ENCODE assay signal across 1 cellular context in the genomic region with DNA sequence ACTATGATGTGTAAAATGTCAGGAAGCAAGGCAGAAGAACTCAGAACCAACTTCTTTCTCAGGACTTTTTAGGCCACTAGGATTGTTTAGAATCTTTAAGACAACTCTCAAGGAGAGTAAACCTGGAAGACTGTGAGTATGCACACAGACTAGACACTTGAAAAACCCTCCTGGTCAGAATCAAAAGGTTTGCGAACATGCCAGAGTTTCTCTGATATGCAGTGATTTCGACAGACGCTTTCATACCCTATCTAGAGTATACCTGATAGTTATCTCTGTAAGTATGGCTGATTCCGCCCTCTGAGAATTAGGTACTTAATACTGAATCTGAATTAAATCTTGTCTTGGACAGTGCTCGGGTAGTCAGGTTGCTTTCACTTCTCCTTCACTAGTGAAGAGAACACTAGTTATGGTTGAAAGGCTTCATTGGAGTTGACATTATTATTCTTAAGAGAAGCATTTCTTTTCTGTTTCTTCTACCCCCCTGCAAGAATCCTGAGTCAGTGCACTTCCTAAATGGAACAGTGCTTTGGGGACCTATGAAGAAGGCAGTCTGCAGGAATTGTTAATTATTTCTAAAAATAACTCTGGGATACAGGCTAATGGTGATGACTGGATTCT.
TF ChIP-seq lines count a peak whose summit lies in the region.

No MANE protein-coding gene starts in this region.

TF ChIP-seq in WTC11, 78 proteins besides CTCF, POLR2A, EP300 and RAD21 (continued from another document):
- TF ChIP-seq, protein P1, sequence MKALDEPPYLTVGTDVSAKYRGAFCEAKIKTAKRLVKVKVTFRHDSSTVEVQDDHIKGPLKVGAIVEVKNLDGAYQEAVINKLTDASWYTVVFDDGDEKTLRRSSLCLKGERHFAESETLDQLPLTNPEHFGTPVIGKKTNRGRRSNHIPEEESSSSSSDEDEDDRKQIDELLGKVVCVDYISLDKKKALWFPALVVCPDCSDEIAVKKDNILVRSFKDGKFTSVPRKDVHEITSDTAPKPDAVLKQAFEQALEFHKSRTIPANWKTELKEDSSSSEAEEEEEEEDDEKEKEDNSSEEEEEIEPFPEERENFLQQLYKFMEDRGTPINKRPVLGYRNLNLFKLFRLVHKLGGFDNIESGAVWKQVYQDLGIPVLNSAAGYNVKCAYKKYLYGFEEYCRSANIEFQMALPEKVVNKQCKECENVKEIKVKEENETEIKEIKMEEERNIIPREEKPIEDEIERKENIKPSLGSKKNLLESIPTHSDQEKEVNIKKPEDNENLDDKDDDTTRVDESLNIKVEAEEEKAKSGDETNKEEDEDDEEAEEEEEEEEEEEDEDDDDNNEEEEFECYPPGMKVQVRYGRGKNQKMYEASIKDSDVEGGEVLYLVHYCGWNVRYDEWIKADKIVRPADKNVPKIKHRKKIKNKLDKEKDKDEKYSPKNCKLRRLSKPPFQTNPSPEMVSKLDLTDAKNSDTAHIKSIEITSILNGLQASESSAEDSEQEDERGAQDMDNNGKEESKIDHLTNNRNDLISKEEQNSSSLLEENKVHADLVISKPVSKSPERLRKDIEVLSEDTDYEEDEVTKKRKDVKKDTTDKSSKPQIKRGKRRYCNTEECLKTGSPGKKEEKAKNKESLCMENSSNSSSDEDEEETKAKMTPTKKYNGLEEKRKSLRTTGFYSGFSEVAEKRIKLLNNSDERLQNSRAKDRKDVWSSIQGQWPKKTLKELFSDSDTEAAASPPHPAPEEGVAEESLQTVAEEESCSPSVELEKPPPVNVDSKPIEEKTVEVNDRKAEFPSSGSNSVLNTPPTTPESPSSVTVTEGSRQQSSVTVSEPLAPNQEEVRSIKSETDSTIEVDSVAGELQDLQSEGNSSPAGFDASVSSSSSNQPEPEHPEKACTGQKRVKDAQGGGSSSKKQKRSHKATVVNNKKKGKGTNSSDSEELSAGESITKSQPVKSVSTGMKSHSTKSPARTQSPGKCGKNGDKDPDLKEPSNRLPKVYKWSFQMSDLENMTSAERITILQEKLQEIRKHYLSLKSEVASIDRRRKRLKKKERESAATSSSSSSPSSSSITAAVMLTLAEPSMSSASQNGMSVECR (CRISPR knock-in tag; IDR thresholded peaks at IDR 0.05; ENCODE audit: borderline replicate concordance), result no peak
- TF ChIP-seq, protein P2, sequence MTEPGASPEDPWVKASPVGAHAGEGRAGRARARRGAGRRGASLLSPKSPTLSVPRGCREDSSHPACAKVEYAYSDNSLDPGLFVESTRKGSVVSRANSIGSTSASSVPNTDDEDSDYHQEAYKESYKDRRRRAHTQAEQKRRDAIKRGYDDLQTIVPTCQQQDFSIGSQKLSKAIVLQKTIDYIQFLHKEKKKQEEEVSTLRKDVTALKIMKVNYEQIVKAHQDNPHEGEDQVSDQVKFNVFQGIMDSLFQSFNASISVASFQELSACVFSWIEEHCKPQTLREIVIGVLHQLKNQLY (CRISPR knock-in tag; IDR thresholded peaks at IDR 0.05), result no peak
